In genomic region chr4:188002751-188003150, GRCh38 we compare ENCODE assay signal across 30 cellular contexts. TPM values are rescaled to one million over a fixed set of nuclear protein-coding genes. Genes with fewer than 3 reads are reported as not detected.
DNase-seq lines count a peak whose midpoint lies in the region; ATAC-seq, FAIRE-seq and TF ChIP-seq lines count a peak whose summit lies in the region.
"Had no signal": no experiment of that assay in that cellular context is flagged by ENCODE, and none has a peak within 500 bp of the region (broad histone marks: within the 10 kb centered on the region; RNA-seq: fewer than 3 reads in every experiment).

No MANE protein-coding gene starts in this region.

- no peak overlapping the region for H3K4me3 Mint-ChIP-seq in GM23338
- H3K4me3 Mint-ChIP-seq in natural killer cell, result no peak overlapping the region
- H3K4me3 Mint-ChIP-seq: CD4-positive, alpha-beta T cell had no signal

- no peak overlapping the region for H4K8ac ChIP-seq in mesendoderm (ENCODE audit: low read depth, low read length)

- POLR2A ChIA-PET in PC-3 (lab: Charles Lee; ENCODE audit: unreplicated experiment), result no interaction called here

- H2AFZ ChIP-seq in GM23338 (no peak overlapping the region), PC-3 (ENCODE audit: low read length) (no peak overlapping the region), mammary epithelial cell (ENCODE audit: low read depth, low read length) (no peak overlapping the region), keratinocyte (ENCODE audit: control insufficient read depth, low read length) (no peak overlapping the region)

- no TSS peak for BruUV-seq in PC-3 (replicated peaks; lab: Mats Ljungman, UMichigan)
- no TSS peak for BruUV-seq in mammary epithelial cell (replicated peaks; lab: Mats Ljungman, UMichigan)

- H3K4me1 Mint-ChIP-seq in GM23338 (peaks cover 38% of the 10 kb centered on the region), natural killer cell (no peaks in the 10 kb centered on the region)

- H4K5ac ChIP-seq in mesendoderm (ENCODE audit: low read length), result no peak overlapping the region

- H3K4me3 ChIP-seq in GM23338 (no peak overlapping the region), PC-3 (ENCODE audit: low read length) (no peak overlapping the region), mammary epithelial cell (replicated peaks in 1 of 3; ENCODE audit: insufficient read depth in 1 of 3, low read depth in 2 of 3, low read length in 3 of 3) (no peak overlapping the region), keratinocyte (ENCODE audit: control insufficient read depth in 2 of 3, extremely low read depth in 1 of 3, insufficient read depth in 2 of 3, low read depth in 1 of 3, low read length in 3 of 3) (no peak overlapping the region), mesendoderm (ENCODE audit: low read length) (no peak overlapping the region)
- H3K4me3 ChIP-seq: BLaER1, GM12878, SK-N-MC had no signal

- no peak overlapping the region for H3K56ac ChIP-seq in mesendoderm (ENCODE audit: low read length)

- dilution Hi-C loops in mammary epithelial cell (cut with HindIII; ENCODE audit: low sequenced_read_pairs) (no loop called here), keratinocyte (cut with MboI; ENCODE audit: extremely low pct_ligation_motif_present, low sequenced_read_pairs) (no loop called here)

- peaks cover 81% of the 10 kb centered on the region for H3K79me2 ChIP-seq in GM23338 (replicated peaks; ENCODE audit: insufficient read depth)
- no peaks in the 10 kb centered on the region for H3K79me2 ChIP-seq in PC-3 (ENCODE audit: low read length)
- H3K79me2 ChIP-seq in mammary epithelial cell (ENCODE audit: insufficient read depth, low read length), result no peaks in the 10 kb centered on the region
- H3K79me2 ChIP-seq in keratinocyte (ENCODE audit: control insufficient read depth, insufficient read depth, low read length), result no peaks in the 10 kb centered on the region
- peaks cover 59% of the 10 kb centered on the region for H3K79me2 ChIP-seq in mesendoderm (ENCODE audit: control insufficient read depth, insufficient read depth, low read length)

- no peak overlapping the region for H2BK5ac ChIP-seq in mesendoderm (ENCODE audit: low read length)

- no peak overlapping the region for H3K27ac Mint-ChIP-seq in GM23338
- H3K27ac Mint-ChIP-seq in natural killer cell, result no peak overlapping the region
- H3K27ac Mint-ChIP-seq: CD4-positive, alpha-beta T cell had no signal

- peaks cover 13% of the 10 kb centered on the region for H3K79me1 ChIP-seq in mesendoderm (ENCODE audit: low read length)

- no peak overlapping the region for H2AK5ac ChIP-seq in mesendoderm (ENCODE audit: low read length)

- H3K27me3 ChIP-seq in GM23338 (ENCODE audit: insufficient read depth), result no peaks in the 10 kb centered on the region
- no peaks in the 10 kb centered on the region for H3K27me3 ChIP-seq in PC-3 (ENCODE audit: low read length)
- H3K27me3 ChIP-seq in mammary epithelial cell (ENCODE audit: insufficient read depth, low read length), result no peaks in the 10 kb centered on the region
- H3K27me3 ChIP-seq in keratinocyte (ENCODE audit: control insufficient read depth, extremely low read depth, insufficient read depth, low read length), result no peaks in the 10 kb centered on the region
- H3K27me3 ChIP-seq in mesendoderm (ENCODE audit: insufficient read depth, low read length, poor library complexity), result no peaks in the 10 kb centered on the region
- H3K27me3 ChIP-seq: BLaER1 had no signal

- no peaks in the 10 kb centered on the region for H3K9me1 ChIP-seq in keratinocyte (ENCODE audit: control insufficient read depth, extremely low read depth, insufficient read depth, low read length)

- TF ChIP-seq CTCF in GM23338 (conservative IDR thresholded peaks at IDR 0.05; ENCODE audit: low read depth in 2 of 2) (no peak), PC-3 (conservative IDR thresholded peaks at IDR 0.05; ENCODE audit: low read depth, low read length) (no peak), mammary epithelial cell (conservative IDR thresholded peaks at IDR 0.05 in 1 of 2, IDR thresholded peaks at IDR 0.05 in 1 of 2; ENCODE audit: extremely low read depth in 1 of 2, insufficient read depth in 1 of 2, low read depth in 1 of 2, low read length in 2 of 2) (no peak), keratinocyte (optimal IDR thresholded peaks at IDR 0.05 in 1 of 3, IDR thresholded peaks at IDR 0.05 in 1 of 3, conservative IDR thresholded peaks at IDR 0.05 in 1 of 3; ENCODE audit: extremely low read depth in 1 of 3, insufficient read depth in 2 of 3, low read length in 3 of 3) (no peak), natural killer cell (IDR thresholded peaks at IDR 0.05) (no peak)

- no peak overlapping the region for H2BK120ac ChIP-seq in mesendoderm (ENCODE audit: low read depth, low read length)

- ATAC-seq in GM23338, result no peak
- no peak for ATAC-seq in PC-3
- ATAC-seq in GM19035 (IDR thresholded peaks at IDR 0.05; ENCODE audit: unreplicated experiment), result no peak
- ATAC-seq in natural killer cell, result no peak
- ATAC-seq: GM12878, HepG2 had no signal

- peaks cover 84% of the 10 kb centered on the region for H3K36me3 Mint-ChIP-seq in GM23338 (ENCODE audit: low read depth)
- H3K36me3 Mint-ChIP-seq in natural killer cell, result peaks cover 7% of the 10 kb centered on the region

- no peak overlapping the region for H3K4me2 ChIP-seq in GM23338
- peak overlapping the region; percentile 22; the same call in 1 of the 2 replicates for H3K4me2 ChIP-seq in PC-3 (ENCODE audit: low read length)
- H3K4me2 ChIP-seq in mammary epithelial cell (ENCODE audit: insufficient read depth, low read depth, low read length), result no peak overlapping the region
- no peak overlapping the region for H3K4me2 ChIP-seq in keratinocyte (ENCODE audit: control insufficient read depth, extremely low read depth, insufficient read depth, low read depth, low read length)
- H3K4me2 ChIP-seq in mesendoderm (ENCODE audit: low read length), result no peak overlapping the region
- H3K4me2 ChIP-seq: BLaER1 had no signal

- intact Hi-C loops in PC-3 (cut with micrococcal nuclease) (no loop called here), mammary epithelial cell (cut with micrococcal nuclease) (no loop called here), natural killer cell (cut with micrococcal nuclease) (no loop called here)

- H2BK15ac ChIP-seq in mesendoderm (replicated peaks; ENCODE audit: low read depth), result no peak overlapping the region

- H3K4me1 ChIP-seq in GM23338 (ENCODE audit: insufficient read depth), result peaks cover 23% of the 10 kb centered on the region
- H3K4me1 ChIP-seq in PC-3 (ENCODE audit: insufficient read depth, low read length), result peaks cover 15% of the 10 kb centered on the region
- no peaks in the 10 kb centered on the region for H3K4me1 ChIP-seq in mammary epithelial cell (ENCODE audit: insufficient read depth, low read length)
- H3K4me1 ChIP-seq in keratinocyte (ENCODE audit: control insufficient read depth, extremely low read depth, insufficient read depth, low read length), result peaks cover 3% of the 10 kb centered on the region
- peaks cover 4% of the 10 kb centered on the region for H3K4me1 ChIP-seq in mesendoderm (ENCODE audit: control insufficient read depth, low read depth, low read length)
- H3K4me1 ChIP-seq: BLaER1 had no signal

- H3F3A ChIP-seq in GM23338 (replicated peaks; ENCODE audit: low read depth), result peaks cover 18% of the 10 kb centered on the region; the same call in 1 of the 2 replicates
- H3F3A ChIP-seq in PC-3 (ENCODE audit: low read length, unreplicated experiment), result no peaks in the 10 kb centered on the region

- no peak overlapping the region for H3K4ac ChIP-seq in mesendoderm (ENCODE audit: low read depth, low read length)

- no peaks in the 10 kb centered on the region for H3K9me3 ChIP-seq in PC-3 (ENCODE audit: low read length)
- peaks cover 16% of the 10 kb centered on the region for H3K9me3 ChIP-seq in mammary epithelial cell (replicated peaks; ENCODE audit: insufficient read depth, low read length)
- no peaks in the 10 kb centered on the region for H3K9me3 ChIP-seq in keratinocyte (ENCODE audit: control insufficient read depth, low read depth, low read length)
- H3K9me3 ChIP-seq: BLaER1 had no signal

- H4K20me1 ChIP-seq in GM23338 (replicated peaks; ENCODE audit: insufficient read depth) (peaks cover 24% of the 10 kb centered on the region), PC-3 (ENCODE audit: low read length) (no peaks in the 10 kb centered on the region), mammary epithelial cell (ENCODE audit: insufficient read depth, low read length) (no peaks in the 10 kb centered on the region), keratinocyte (ENCODE audit: control insufficient read depth, extremely low read depth, insufficient read depth, low read length) (no peaks in the 10 kb centered on the region)
- H4K20me1 ChIP-seq: BLaER1 had no signal

- H3K23ac ChIP-seq in mesendoderm (ENCODE audit: low read length), result no peak overlapping the region

- peak; percentile 78 for FAIRE-seq in keratinocyte (lab: Jason Lieb, UNC)
- FAIRE-seq: A204.1, D721Med, GM12878, HepG2 had no signal

- no peaks in the 10 kb centered on the region for H3K9me3 Mint-ChIP-seq in GM23338
- peaks cover 7 to 14% of the 10 kb centered on the region in 2 donors for H3K9me3 Mint-ChIP-seq in natural killer cell

- H3K9me2 ChIP-seq in GM23338 (ENCODE audit: insufficient read depth) (no peaks in the 10 kb centered on the region), PC-3 (replicated peaks; ENCODE audit: low read length) (no peaks in the 10 kb centered on the region)

- WGBS in mammary epithelial cell (ENCODE audit: low coverage, missing lambda C conversion rate), result 74% methylated on average over 7 of the region's 7 CpGs
- no CpG with 5 or more reads among the region's 7 CpGs for WGBS in mesendoderm (ENCODE audit: extremely low coverage, insufficient coverage, low lambda C conversion rate)

- DNase-seq in GM23338 (ENCODE audit: low spot score), result no peak
- no peak for DNase-seq in PC-3
- peak; percentile 23 for DNase-seq in mammary epithelial cell
- DNase-seq in keratinocyte (ENCODE audit: low read depth, low spot score), result peak; percentile 11
- no peak for DNase-seq in midbrain (lab: John Stamatoyannopoulos, UW)
- DNase-seq in mesendoderm, result no peak
- DNase-seq in natural killer cell, result no peak
- DNase-seq: CD4-positive, alpha-beta T cell; DMS53; GDM1; Karpas-422; MV-4-11; NCI-H1105; NCI-H146; NCI-H1930; NCI-H2107; NCI-H446 treated with DMSO at 0.1 percent for 48 hours; NCI-H82; NK-92 treated with Interleukin-12 subunit alpha and Interleukin-12 subunit beta, amount 100 ng/mL, for 24 hours; RPMI8226; SIG-M5 had no signal

- H3K18ac ChIP-seq in mesendoderm (ENCODE audit: low read length), result no peak overlapping the region

- H3K36me3 ChIP-seq in GM23338 (ENCODE audit: insufficient read depth), result peaks cover 52% of the 10 kb centered on the region
- no peaks in the 10 kb centered on the region for H3K36me3 ChIP-seq in PC-3 (ENCODE audit: low read depth, low read length)
- H3K36me3 ChIP-seq in mammary epithelial cell (ENCODE audit: insufficient read depth, low read length), result no peaks in the 10 kb centered on the region
- H3K36me3 ChIP-seq in keratinocyte (ENCODE audit: control insufficient read depth in 2 of 2, extremely low read depth in 1 of 2, insufficient read depth in 2 of 2, low read length in 2 of 2), result no peaks in the 10 kb centered on the region
- peaks cover 18% of the 10 kb centered on the region for H3K36me3 ChIP-seq in mesendoderm (ENCODE audit: control insufficient read depth, insufficient read depth, low read length)
- H3K36me3 ChIP-seq: BLaER1 had no signal

- in situ Hi-C loops in mammary epithelial cell (cut with MboI; ENCODE audit: low sequenced_read_pairs in 2 of 2), result no loop called here

- CTCF ChIA-PET in PC-3 (lab: Charles Lee), result no interaction called here
- CTCF ChIA-PET in mammary epithelial cell (lab: Charles Lee; ENCODE audit: low non-redundant PET), result no interaction called here

- H3K27ac ChIP-seq in GM23338 (ENCODE audit: low read depth) (0 out of 2 replicates have a peak overlapping the region, but pooled peaks have one; percentile 36), PC-3 (ENCODE audit: low read length) (peak overlapping the region; percentile 26; the same call in 1 of the 2 replicates), mammary epithelial cell (ENCODE audit: insufficient read depth, low read depth, low read length) (no peak overlapping the region), keratinocyte (ENCODE audit: control insufficient read depth, insufficient read depth, low read length) (peak overlapping the region; percentile 45), mesendoderm (ENCODE audit: low read depth, low read length) (no peak overlapping the region)
- H3K27ac ChIP-seq: BLaER1, SK-N-MC had no signal

- H3K9ac ChIP-seq in PC-3 (ENCODE audit: low read length) (no peak overlapping the region), mammary epithelial cell (ENCODE audit: insufficient read depth, low read length) (no peak overlapping the region), keratinocyte (ENCODE audit: control insufficient read depth, extremely low read depth, insufficient read depth, low read length) (peak overlapping the region; percentile 19), mesendoderm (ENCODE audit: low read length) (no peak overlapping the region)
- H3K9ac ChIP-seq: BLaER1 had no signal

- H3K27me3 Mint-ChIP-seq in GM23338 (ENCODE audit: insufficient read depth, low read depth, poor library complexity) (no peaks in the 10 kb centered on the region), natural killer cell (ENCODE audit: low read depth in 2 of 2) (no peaks in the 10 kb centered on the region)
- H3K27me3 Mint-ChIP-seq: CD4-positive, alpha-beta T cell had no signal

RNA-seq across cellular contexts. Expression of gene ZFP42, which starts 7.2 kb away (rescaled TPM):
- 111 and 124 TPM in 2 replicates for total RNA-seq in GM23338 (2014; rRNA removed; shearing (Covaris generic))
- 70.0 and 70.9 TPM in 2 replicates for polyA plus RNA-seq in GM23338 (2016; fragmentation: Nextera tagmentation; extraction: Ambion mirVana)
- total RNA-seq in PC-3 (2014; rRNA removed), result not detected in 2 replicates
- not detected for total RNA-seq in mammary epithelial cell
- not detected for polyA plus RNA-seq in mammary epithelial cell
- polyA minus RNA-seq in mammary epithelial cell, result not detected
- 3.1 to 3.4 TPM (median 3.2 TPM) in 3 replicates for polyA plus RNA-seq in keratinocyte
- 0.39 TPM for polyA plus RNA-seq in keratinocyte (2011; ENCODE audit: low read depth)
- polyA plus RNA-seq in keratinocyte (2011; cell fraction: cytosol; rRNA removed), result 1.5 and 2.1 TPM in 2 replicates
- 2.4 and 2.5 TPM in 2 replicates for polyA plus RNA-seq in keratinocyte (2011; cell fraction: nucleus; rRNA removed)
- 0.90 and 2.6 TPM in 2 replicates for polyA plus RNA-seq in keratinocyte (2012; ENCODE audit: low replicate concordance)
- 0.92 to 3.0 TPM (median 2.2 TPM) in 3 replicates for polyA minus RNA-seq in keratinocyte
- 2.3 TPM for polyA minus RNA-seq in keratinocyte (2011; cell fraction: cytosol; rRNA and poly(A)+ RNA removed)
- 0.74 and 1.6 TPM in 2 replicates for polyA minus RNA-seq in keratinocyte (2011; cell fraction: nucleus; rRNA and poly(A)+ RNA removed)
- polyA plus RNA-seq in mesendoderm (2013, experiment 1 of 2), result 134 TPM
- polyA plus RNA-seq in mesendoderm (2013, experiment 2 of 2), result 141 TPM
- total RNA-seq in natural killer cell, result not detected
- total RNA-seq: CD4-positive, alpha-beta T cell; H4; HepG2; HT1080 had no signal
- polyA plus RNA-seq: GM12878, HepG2 had no signal

Comparison
In these comparisons a context has a peak if more than half of its experiments do, and no peak if none do; other contexts are left out.
1. DNase-seq: peak in mammary epithelial cell (single experiment) and keratinocyte (single experiment); none in GM23338 (single experiment), PC-3 (single experiment), midbrain (single experiment), mesendoderm (single experiment) and natural killer cell (single experiment).
2. H3K27ac ChIP-seq: peak in GM23338 (single experiment), PC-3 (single experiment) and keratinocyte (single experiment); none in mammary epithelial cell (single experiment) and mesendoderm (single experiment).
3. RNA of gene ZFP42, which starts 7.2 kb away (total RNA-seq): 111 to 124 TPM in GM23338; not detected in PC-3, not detected in mammary epithelial cell and not detected in natural killer cell; every median in the first group is over 100 times any median in the second.